Comparison of ENCODE assay signal across 27 cellular contexts in genomic region chr19:12205296-12205695, GRCh38.
"Had no signal": no experiment of that assay in that cellular context is flagged by ENCODE, and none has a peak within 500 bp of the region (broad histone marks: within the 10 kb centered on the region; RNA-seq: fewer than 3 reads in every experiment).

No MANE protein-coding gene starts in this region.

- H3K4me3 Mint-ChIP-seq: memory B cell; naive thymus-derived CD8-positive, alpha-beta T cell; nephron; neural crest cell; stimulated activated naive CD8-positive, alpha-beta T cell treated with anti-CD3 and anti-CD28 coated beads, Interleukin-15, amount 100 ng/mL, for 72 hours had no signal

- H3K36me3 ChIP-seq: pancreas, prostate gland had no signal

- H3K27ac Mint-ChIP-seq: memory B cell; naive thymus-derived CD8-positive, alpha-beta T cell; nephron; stimulated activated naive CD8-positive, alpha-beta T cell treated with anti-CD3 and anti-CD28 coated beads, Interleukin-15, amount 100 ng/mL, for 72 hours had no signal

- DNase-seq: islet precursor cell; left ventricle myocardium inferior; midbrain; mucosa of descending colon; naive thymus-derived CD8-positive, alpha-beta T cell; nucleus accumbens; pancreas; posterior cingulate gyrus; retina; right cardiac atrium; stimulated activated CD4-positive, alpha-beta T cell treated with anti-CD3 and anti-CD28 coated beads, Interleukin-12 subunit alpha, Interleukin-12 subunit beta, amount 100 ng/mL, for 4 hours; stimulated activated CD4-positive, alpha-beta T cell treated with anti-CD3 and anti-CD28 coated beads, Interleukin-15, amount 100 ng/mL, for 24 hours; stimulated activated CD4-positive, alpha-beta T cell treated with anti-CD3 and anti-CD28 coated beads, Interleukin-2, amount 100 ng/mL, for 24 hours; stimulated activated CD4-positive, alpha-beta T cell treated with anti-CD3 and anti-CD28 coated beads, Interleukin-4, amount 100 ng/mL, for 1 hour; stimulated activated naive CD4-positive, alpha-beta T cell treated with Interleukin-2 at 50 U/mL for 16 hours; stimulated activated naive CD8-positive, alpha-beta T cell treated with anti-CD3 and anti-CD28 coated beads, Interleukin-15, amount 100 ng/mL, for 72 hours; substantia nigra; upper lobe of left lung had no signal

- H3K27me3 Mint-ChIP-seq: memory B cell; naive thymus-derived CD8-positive, alpha-beta T cell; stimulated activated naive CD8-positive, alpha-beta T cell treated with anti-CD3 and anti-CD28 coated beads, Interleukin-15, amount 100 ng/mL, for 72 hours had no signal

- ATAC-seq: mucosa of descending colon; naive thymus-derived CD8-positive, alpha-beta T cell; pancreas; right cardiac atrium; sciatic nerve; stimulated activated naive CD8-positive, alpha-beta T cell treated with anti-CD3 and anti-CD28 coated beads, Interleukin-15, amount 100 ng/mL, for 72 hours had no signal

- H3K27ac ChIP-seq: hepatocyte, left ventricle myocardium inferior, pancreas, prostate gland, skin epidermis, tibial nerve, upper lobe of left lung, vagina had no signal

- H3K4me3 ChIP-seq: hepatocyte, left ventricle myocardium inferior, mucosa of descending colon, pancreas, prostate gland, skin epidermis, tibial nerve, upper lobe of left lung, vagina had no signal

- H3K4me1 ChIP-seq: left ventricle myocardium inferior, pancreas, prostate gland, tibial nerve, vagina had no signal

- H3K4me1 Mint-ChIP-seq: nephron; neural crest cell; stimulated activated naive CD8-positive, alpha-beta T cell treated with anti-CD3 and anti-CD28 coated beads, Interleukin-15, amount 100 ng/mL, for 72 hours had no signal

- H3K9me3 ChIP-seq: pancreas, prostate gland had no signal

- H3K27me3 ChIP-seq: hepatocyte, pancreas, tibial nerve, upper lobe of left lung, vagina had no signal
